Comparison of ENCODE assay signal across 8 cellular contexts in the genomic region with DNA sequence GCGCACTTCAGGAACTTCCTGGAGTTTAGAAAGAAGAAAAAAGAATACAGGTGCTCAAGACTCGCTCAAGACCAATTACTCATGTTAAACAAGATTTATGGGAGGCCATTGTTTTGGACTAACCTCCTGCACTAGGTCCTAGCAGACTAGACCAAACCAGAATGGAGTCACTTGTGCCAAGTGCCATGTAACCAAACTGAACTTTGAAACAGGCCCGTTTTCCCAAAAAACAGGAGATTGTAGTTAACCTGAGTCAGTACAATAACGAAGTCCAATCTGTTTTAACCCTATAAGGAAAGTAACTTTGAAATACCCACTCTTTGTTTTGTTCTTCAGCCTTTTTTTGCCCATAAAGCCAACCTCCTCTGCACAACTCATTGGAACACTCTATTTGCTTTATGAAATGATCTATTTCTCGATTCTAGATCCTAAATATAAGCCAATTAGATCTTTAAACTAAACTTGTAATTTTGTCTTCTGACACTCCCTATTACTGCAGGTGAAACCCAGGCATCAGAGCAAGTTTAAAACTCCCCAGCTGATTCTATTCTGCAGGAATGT. TPM values are rescaled to one million over a fixed set of nuclear protein-coding genes. Genes with fewer than 3 reads are reported as not detected.
DNase-seq lines count a peak whose midpoint lies in the region; ATAC-seq, FAIRE-seq and TF ChIP-seq lines count a peak whose summit lies in the region.

No MANE protein-coding gene starts in this region.

- no peaks in the 10 kb centered on the region; the same call in 1 of the 2 replicates for H3K36me3 ChIP-seq in KOPT-K1 (ENCODE audit: insufficient read depth, low read length)

- no peak for FAIRE-seq in frontal cortex (lab: Jason Lieb, UNC)

- peak overlapping the region; percentile 92 to 99 (median 97) for H3K4me3 Mint-ChIP-seq in naive thymus-derived CD8-positive, alpha-beta T cell

- H3K27me3 Mint-ChIP-seq in naive thymus-derived CD8-positive, alpha-beta T cell = peaks cover 0 to 1% (median 0%) of the 10 kb centered on the region in 5 donors

- H3K27me3 ChIP-seq in AG04450 (ENCODE audit: control insufficient read depth, insufficient read depth, low read length) = no peaks in the 10 kb centered on the region

- no peaks in the 10 kb centered on the region for H3K9me3 Mint-ChIP-seq in naive thymus-derived CD8-positive, alpha-beta T cell

- H3K27ac ChIP-seq in AG04450 (ENCODE audit: low read depth, low read length) (peak overlapping the region; percentile 88), KOPT-K1 (ENCODE audit: low read depth, low read length, poor library complexity, severe bottlenecking) (peak overlapping the region; percentile 87)

- peaks cover 27 to 48% (median 43%) of the 10 kb centered on the region in 4 donors for H3K4me1 Mint-ChIP-seq in naive thymus-derived CD8-positive, alpha-beta T cell

- DNase-seq in AG04450 (ENCODE audit: low read depth, low spot score) (no peak), choroid plexus epithelial cell (ENCODE audit: low read depth) (no peak), NCI-H524 (lab: John Stamatoyannopoulos, UW) (no peak), frontal cortex (ENCODE audit: low spot score in 2 of 2) (no peak)
- no peak for DNase-seq in naive thymus-derived CD8-positive, alpha-beta T cell
- no peak for DNase-seq in activated CD4-positive, alpha-beta T cell treated with anti-CD3 and anti-CD28 coated beads, Interleukin-2, amount 50 U/mL, for 48 hours

- H3K36me3 Mint-ChIP-seq in naive thymus-derived CD8-positive, alpha-beta T cell = peaks cover 0 to 3% (median 2%) of the 10 kb centered on the region in 3 donors

- H3K4me3 ChIP-seq in AG04450 (ENCODE audit: low read depth, low read length) (peak overlapping the region; percentile 81), choroid plexus epithelial cell (ENCODE audit: low read depth, low read length) (peak overlapping the region; percentile 72)

- POLR2A ChIA-PET in AG04450 (lab: Yijun Ruan, JAX) = no interaction called here
- POLR2A ChIA-PET in naive thymus-derived CD8-positive, alpha-beta T cell (lab: Charles Lee) = interaction anchor here (2.1 kb wide), 1 partner anchor 26 kb away, joined by 9 read pairs; no protein-coding TSS in a partner anchor

- TF ChIP-seq CTCF in AG04450 (IDR thresholded peaks at IDR 0.05; ENCODE audit: low read depth, low read length) (no peak), choroid plexus epithelial cell (conservative IDR thresholded peaks at IDR 0.05; ENCODE audit: low read depth, low read length) (no peak)

- peak overlapping the region; percentile 72 to 98 (median 94) for H3K27ac Mint-ChIP-seq in naive thymus-derived CD8-positive, alpha-beta T cell

- CTCF ChIA-PET in AG04450 (lab: Charles Lee) = interaction anchor here (1.1 kb wide), 1 partner anchor 312 kb away, joined by 5 read pairs; no protein-coding TSS in a partner anchor

- no peaks in the 10 kb centered on the region; the same call in 1 of the 2 replicates for H3K9me3 ChIP-seq in AG04450 (ENCODE audit: control insufficient read depth, insufficient read depth, low read length)
- no peaks in the 10 kb centered on the region for H3K9me3 ChIP-seq in KOPT-K1 (ENCODE audit: insufficient read depth, low read length, poor library complexity, severe bottlenecking)

- no peak for ATAC-seq in naive thymus-derived CD8-positive, alpha-beta T cell
- no peak for ATAC-seq in GM19397 (IDR thresholded peaks at IDR 0.05; ENCODE audit: unreplicated experiment)

RNA-seq across cellular contexts. Expression of a gene that starts 0.7 kb away (rescaled TPM):
- 46.2 and 59.0 TPM in 2 replicates for polyA plus RNA-seq in AG04450 (2011; rRNA removed)
- 20.9 and 22.4 TPM in 2 replicates for polyA minus RNA-seq in AG04450 (2011; rRNA and poly(A)+ RNA removed)
- 10 to 100 TPM; 15.1 to 16.6 TPM for total RNA-seq in naive thymus-derived CD8-positive, alpha-beta T cell
- 10 to 100 TPM; 29.5 to 91.1 (median 37.6) TPM for polyA plus RNA-seq in naive thymus-derived CD8-positive, alpha-beta T cell
- total RNA-seq in frontal cortex = 12.6 TPM
